In genomic region chr17:78037280-78037679, GRCh38 we compare ENCODE assay signal across 15 cellular contexts.
DNase-seq lines count a peak whose midpoint lies in the region; ATAC-seq and TF ChIP-seq lines count a peak whose summit lies in the region.
"Had no signal": no experiment of that assay in that cellular context is flagged by ENCODE, and none has a peak within 500 bp of the region (broad histone marks: within the 10 kb centered on the region; RNA-seq: fewer than 3 reads in every experiment).

No MANE protein-coding gene starts in this region.

- H3K4me1 Mint-ChIP-seq in activated naive CD4-positive, alpha-beta T cell treated with anti-CD3 and anti-CD28 coated beads, Interleukin-2, amount 50 U/mL, for 24 hours, result peaks cover 38% of the 10 kb centered on the region
- H3K4me1 Mint-ChIP-seq in activated naive CD4-positive, alpha-beta T cell treated with anti-CD3 and anti-CD28 coated beads for 36 hours (ENCODE audit: low read depth), result peaks cover 21% of the 10 kb centered on the region
- peaks cover 44% of the 10 kb centered on the region for H3K4me1 Mint-ChIP-seq in brain

- H3K27ac ChIP-seq in trophoblast cell (ENCODE audit: low read depth, low read length), result no peak overlapping the region

- H2BK120ac ChIP-seq in trophoblast cell (ENCODE audit: insufficient read depth, low read length, poor library complexity), result no peak overlapping the region

- H3K18ac ChIP-seq in trophoblast cell (ENCODE audit: low read length), result no peak overlapping the region

- H2BK12ac ChIP-seq in trophoblast cell (ENCODE audit: low read length), result no peak overlapping the region

- no peaks in the 10 kb centered on the region for H3K79me2 ChIP-seq in trophoblast cell (ENCODE audit: control insufficient read depth, insufficient read depth, low read length, poor library complexity)

- no CpG with 5 or more reads among the region's 7 CpGs for WGBS in trophoblast cell (ENCODE audit: extremely low coverage, insufficient coverage, insufficient read length)

- no peak for DNase-seq in activated naive CD4-positive, alpha-beta T cell treated with anti-CD3 and anti-CD28 coated beads for 36 hours
- DNase-seq in trophoblast cell (peak; percentile 11 to 26), Right ventricle myocardium inferior (ENCODE audit: missing footprints) (no peak), NCI-H446 (lab: John Stamatoyannopoulos, UW) (no peak), NCI-H2227 (lab: John Stamatoyannopoulos, UW; ENCODE audit: unreplicated experiment) (no peak)
- DNase-seq: ACHN; C1 segment of cervical spinal cord; Calu3; CD4-positive, alpha-beta T cell; DMS 273 treated with DMSO at 0.1 percent for 48 hours; HCEC 1CT; HFFc6 had no signal

- H3K36me3 Mint-ChIP-seq in activated naive CD4-positive, alpha-beta T cell treated with anti-CD3 and anti-CD28 coated beads, Interleukin-2, amount 50 U/mL, for 24 hours, result peaks cover 14% of the 10 kb centered on the region
- peaks cover 10% of the 10 kb centered on the region for H3K36me3 Mint-ChIP-seq in activated naive CD4-positive, alpha-beta T cell treated with anti-CD3 and anti-CD28 coated beads for 36 hours (ENCODE audit: low read depth)
- H3K36me3 Mint-ChIP-seq in brain, result peaks cover 57% of the 10 kb centered on the region

- H2BK5ac ChIP-seq in trophoblast cell (ENCODE audit: low read depth, low read length, poor library complexity), result no peak overlapping the region

- no peaks in the 10 kb centered on the region for H3K79me1 ChIP-seq in trophoblast cell (ENCODE audit: low read length)

- no peak overlapping the region for H3K4me2 ChIP-seq in trophoblast cell (ENCODE audit: low read length)

- peaks cover 0 to 2% of the 10 kb centered on the region in 2 experiments for H3K36me3 ChIP-seq in trophoblast cell (ENCODE audit: control insufficient read depth in 1 of 2, insufficient read depth in 2 of 2, low read length in 2 of 2)

- no peaks in the 10 kb centered on the region for H3K27me3 Mint-ChIP-seq in activated naive CD4-positive, alpha-beta T cell treated with anti-CD3 and anti-CD28 coated beads, Interleukin-2, amount 50 U/mL, for 24 hours
- H3K27me3 Mint-ChIP-seq in activated naive CD4-positive, alpha-beta T cell treated with anti-CD3 and anti-CD28 coated beads for 36 hours (ENCODE audit: low read depth), result no peaks in the 10 kb centered on the region
- H3K27me3 Mint-ChIP-seq in brain, result peaks cover 5% of the 10 kb centered on the region
- H3K27me3 Mint-ChIP-seq: B cell; CD4-positive, alpha-beta T cell had no signal

- no peak overlapping the region for H4K91ac ChIP-seq in trophoblast cell (ENCODE audit: low read depth, low read length)

- H3K14ac ChIP-seq in trophoblast cell (ENCODE audit: low read length), result no peak overlapping the region

- no peak overlapping the region for H3K4me3 Mint-ChIP-seq in activated naive CD4-positive, alpha-beta T cell treated with anti-CD3 and anti-CD28 coated beads, Interleukin-2, amount 50 U/mL, for 24 hours
- H3K4me3 Mint-ChIP-seq in activated naive CD4-positive, alpha-beta T cell treated with anti-CD3 and anti-CD28 coated beads for 36 hours, result no peak overlapping the region
- H3K4me3 Mint-ChIP-seq in brain, result no peak overlapping the region
- H3K4me3 Mint-ChIP-seq: B cell; CD4-positive, alpha-beta T cell; HFFc6 had no signal

- peaks cover 0 to 2% of the 10 kb centered on the region in 2 experiments for H3K4me1 ChIP-seq in trophoblast cell (ENCODE audit: control insufficient read depth in 1 of 2, insufficient read depth in 2 of 2, low read length in 2 of 2)

- H4K12ac ChIP-seq in trophoblast cell (ENCODE audit: low read depth, low read length), result no peak overlapping the region

- H3K27ac Mint-ChIP-seq in activated naive CD4-positive, alpha-beta T cell treated with anti-CD3 and anti-CD28 coated beads, Interleukin-2, amount 50 U/mL, for 24 hours, result peak overlapping the region; percentile 66
- H3K27ac Mint-ChIP-seq in activated naive CD4-positive, alpha-beta T cell treated with anti-CD3 and anti-CD28 coated beads for 36 hours, result no peak overlapping the region
- peak overlapping the region in 3 of 5 experiments; percentile 6 to 63 (median 25) for H3K27ac Mint-ChIP-seq in brain
- H3K27ac Mint-ChIP-seq: B cell; CD4-positive, alpha-beta T cell; HFFc6 had no signal

- H3K4me3 ChIP-seq in trophoblast cell (ENCODE audit: low read depth, low read length), result peak overlapping the region; percentile 6

- H3K9ac ChIP-seq in trophoblast cell (ENCODE audit: low read length), result no peak overlapping the region

- no peak overlapping the region for H3K23ac ChIP-seq in trophoblast cell (ENCODE audit: low read length)

- intact Hi-C loops in activated naive CD4-positive, alpha-beta T cell treated with anti-CD3 and anti-CD28 coated beads for 36 hours (cut with micrococcal nuclease), result no loop called here
- intact Hi-C loops in Right ventricle myocardium inferior (cut with DNase I), result no loop called here

- no peaks in the 10 kb centered on the region for H3K9me3 Mint-ChIP-seq in activated naive CD4-positive, alpha-beta T cell treated with anti-CD3 and anti-CD28 coated beads, Interleukin-2, amount 50 U/mL, for 24 hours
- H3K9me3 Mint-ChIP-seq in activated naive CD4-positive, alpha-beta T cell treated with anti-CD3 and anti-CD28 coated beads for 36 hours, result no peaks in the 10 kb centered on the region
- H3K9me3 Mint-ChIP-seq in brain, result no peaks in the 10 kb centered on the region
- H3K9me3 Mint-ChIP-seq: CD4-positive, alpha-beta T cell; HFFc6 had no signal

- H2AK5ac ChIP-seq in trophoblast cell (ENCODE audit: low read length), result no peak overlapping the region

- no peak overlapping the region for H2AFZ ChIP-seq in trophoblast cell (ENCODE audit: insufficient read depth, low read length, poor library complexity)

- no peak overlapping the region for H4K8ac ChIP-seq in trophoblast cell (ENCODE audit: low read depth, low read length)

- no peaks in the 10 kb centered on the region for H3K9me3 ChIP-seq in trophoblast cell (ENCODE audit: insufficient read depth, low read depth, low read length)

- H3K4ac ChIP-seq in trophoblast cell (ENCODE audit: low read depth, low read length), result no peak overlapping the region

- ATAC-seq in Right ventricle myocardium inferior, result no peak

- no peaks in the 10 kb centered on the region for H3K27me3 ChIP-seq in trophoblast cell (ENCODE audit: insufficient read depth, low read length)

- CTCF ChIA-PET in activated naive CD4-positive, alpha-beta T cell treated with anti-CD3 and anti-CD28 coated beads for 36 hours (lab: Charles Lee), result interaction anchor here (0.6 to 1.0 kb wide), 5 partner anchors 9 to 265 kb away, joined by 3 to 7 read pairs (median 5); no protein-coding TSS in a partner anchor

- no peak for TF ChIP-seq CTCF in brain (conservative IDR thresholded peaks at IDR 0.05)

Comparison
In these comparisons a context has a peak if more than half of its experiments do, and no peak if none do; other contexts are left out.
1. DNase-seq: peak in trophoblast cell (2 of 2); none in activated naive CD4-positive, alpha-beta T cell treated with anti-CD3 and anti-CD28 coated beads for 36 hours (single experiment), Right ventricle myocardium inferior (single experiment), NCI-H446 (0 of 2) and NCI-H2227 (single experiment).